ENCODE assay signal across 8 cellular contexts in the genomic region with DNA sequence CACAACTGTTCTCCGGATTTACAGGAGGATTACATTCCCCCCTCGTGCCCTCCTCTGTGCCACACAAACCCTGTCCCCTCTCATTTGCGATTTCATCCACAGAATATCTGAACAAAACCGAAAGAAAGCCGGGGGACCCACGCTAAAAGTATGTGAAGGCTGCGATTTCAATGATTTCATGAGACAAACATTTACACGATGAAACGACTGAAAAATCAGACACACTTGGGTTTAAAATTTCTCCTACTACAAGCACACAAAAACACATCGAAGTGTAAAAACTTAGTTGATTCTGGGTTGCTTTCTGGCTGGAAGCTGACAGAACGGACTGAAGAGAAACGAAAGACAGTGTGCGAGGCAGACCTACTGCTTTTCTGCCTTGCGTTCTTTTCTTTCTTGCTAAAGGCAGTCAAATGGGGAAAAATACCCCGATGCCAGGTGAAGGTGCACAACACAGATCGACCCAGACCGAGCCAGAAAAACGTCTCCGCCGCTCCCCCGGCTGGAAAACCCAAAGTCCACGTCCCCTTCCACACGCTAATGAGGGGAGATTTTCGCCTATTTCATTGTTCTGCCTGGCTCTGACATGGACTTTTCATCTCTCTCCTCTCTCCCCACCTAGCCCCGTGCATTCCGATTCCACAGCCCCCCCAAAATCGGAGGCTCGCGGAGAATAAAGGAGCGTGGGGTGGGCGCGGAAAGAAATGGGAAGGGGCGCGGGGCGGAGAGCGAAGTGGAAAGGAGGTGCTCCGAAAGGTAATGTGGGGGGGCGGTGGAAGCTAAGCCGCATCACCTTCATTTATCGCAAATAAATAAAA. TPM values are rescaled to one million over a fixed set of nuclear protein-coding genes. Genes with fewer than 3 reads are reported as not detected.
DNase-seq lines count a peak whose midpoint lies in the region; ATAC-seq lines count a peak whose summit lies in the region.

No MANE protein-coding gene starts in this region.

- POLR2A ChIA-PET in T-cell (lab: Charles Lee) = interaction anchor here in 1 of 2 donors (0.6 kb wide), 2 partner anchors 7 to 425 kb away, joined by 3 read pairs; no protein-coding TSS in a partner anchor

- ATAC-seq in T-cell (replicated peaks in 1 of 4) (peak; percentile 7 to 32 (median 18)), HG03432 (IDR thresholded peaks at IDR 0.05; ENCODE audit: unreplicated experiment) (no peak), HG02759 (IDR thresholded peaks at IDR 0.05; ENCODE audit: unreplicated experiment) (no peak)

- peak overlapping the region; percentile 90 to 100 (median 99) for H3K4me3 Mint-ChIP-seq in T-cell

- WGBS in HUES64 = 2% methylated on average over 38 of the region's 40 CpGs

- no peaks in the 10 kb centered on the region for H3K9me3 Mint-ChIP-seq in T-cell

- peak overlapping the region; percentile 76 for H3K4me3 ChIP-seq in HUES64 (ENCODE audit: low read length)

- CTCF ChIA-PET in T-cell (lab: Charles Lee) = interaction anchor here in 1 of 2 donors (0.6 kb wide), 1 partner anchor 28 kb away, joined by 3 read pairs; no protein-coding TSS in a partner anchor

- H3K4me1 Mint-ChIP-seq in T-cell = peaks cover 53 to 60% (median 57%) of the 10 kb centered on the region in 3 donors

- DNase-seq in DMS53 treated with DMSO at 0.1 percent for 48 hours (lab: John Stamatoyannopoulos, UW; ENCODE audit: unreplicated experiment) (peak; percentile 72), T-cell (peak in 15 of 34 experiments; percentile 2 to 51 (median 18)), cerebellar cortex (ENCODE audit: low spot score) (peak; percentile 71), kidney tubule cell (ENCODE audit: low spot score) (peak; percentile 57)
- peak; percentile 16 for DNase-seq in stimulated activated CD4-positive, alpha-beta T cell treated with anti-CD3 and anti-CD28 coated beads, Interleukin-4, amount 100 ng/mL, for 1 hour

- peaks cover 42% of the 10 kb centered on the region for H3K27me3 ChIP-seq in HUES64 (ENCODE audit: insufficient read depth, low read length)

- H3K27ac Mint-ChIP-seq in T-cell = peak overlapping the region; percentile 96 to 99

- peaks cover 5 to 10% of the 10 kb centered on the region in 2 donors for H3K27me3 Mint-ChIP-seq in T-cell

- peak overlapping the region; percentile 46 for H3K9ac ChIP-seq in HUES64 (ENCODE audit: low read depth, low read length)

- no peaks in the 10 kb centered on the region for H3K36me3 Mint-ChIP-seq in T-cell

- no peak overlapping the region for H3K27ac ChIP-seq in HUES64 (ENCODE audit: low read depth, low read length)

- no peaks in the 10 kb centered on the region for H3K9me3 ChIP-seq in HUES64 (ENCODE audit: insufficient read depth, low read depth, low read length)

- H3K4me1 ChIP-seq in HUES64 (ENCODE audit: insufficient read depth, low read length) = peaks cover 8% of the 10 kb centered on the region

- H3K36me3 ChIP-seq in HUES64 (ENCODE audit: insufficient read depth, low read length) = no peaks in the 10 kb centered on the region

RNA-seq across cellular contexts. Expression of gene HIPK2, which starts 1.1 kb away (rescaled TPM):
- polyA plus RNA-seq in HUES64 (2013, experiment 1 of 2) = 9.5 TPM
- polyA plus RNA-seq in HUES64 (2013, experiment 2 of 2) = 12.0 TPM
- 10 to 100 TPM; 32.7 to 34.5 (median 33.5) TPM for total RNA-seq in T-cell

RNA-seq across cellular contexts. Expression of gene TBXAS1, which starts 52.4 kb away (rescaled TPM):
- polyA plus RNA-seq in HUES64 (2013, experiment 1 of 2) = 0.55 TPM
- 1.1 TPM for polyA plus RNA-seq in HUES64 (2013, experiment 2 of 2)
- total RNA-seq in T-cell = 10 to 100 TPM in 2 of 5 donors, 1 to 10 TPM in 3; 5.2 to 14.2 (median 7.3) TPM

Comparison
In these comparisons a context has a peak if more than half of its experiments do, and no peak if none do; other contexts are left out.
1. ATAC-seq: peak in T-cell (4 of 4); none in HG03432 (single experiment) and HG02759 (single experiment).